In the genomic region with DNA sequence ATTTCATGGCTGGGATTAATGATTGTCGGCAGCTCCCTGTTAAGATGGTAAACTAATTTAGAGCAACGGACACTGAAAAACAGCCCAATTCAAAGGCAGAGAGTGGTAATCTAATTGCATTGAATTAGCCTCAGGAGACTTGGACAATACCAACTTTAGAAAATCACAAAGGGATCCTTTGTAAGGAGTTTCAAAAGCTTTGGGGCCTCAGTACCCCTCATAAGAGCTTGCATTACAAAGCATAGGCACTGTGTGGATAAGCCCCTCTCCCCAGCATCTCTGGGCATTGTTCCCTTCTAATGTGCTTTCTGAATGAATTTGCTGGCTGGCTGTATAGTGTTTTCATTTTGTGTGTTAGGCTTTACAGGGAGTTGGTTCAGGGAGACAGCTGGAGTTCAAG, we compare ENCODE assay signal across 1 cellular context.
TF ChIP-seq lines count a peak whose summit lies in the region.

No MANE protein-coding gene starts in this region.

TF ChIP-seq in HepG2, 621 proteins besides CTCF, POLR2A, EP300 and RAD21 (continued from another document):
- TF ChIP-seq SIN3B (IDR thresholded peaks at IDR 0.05; ENCODE audit: low read length): no peak
- TF ChIP-seq, protein P1, sequence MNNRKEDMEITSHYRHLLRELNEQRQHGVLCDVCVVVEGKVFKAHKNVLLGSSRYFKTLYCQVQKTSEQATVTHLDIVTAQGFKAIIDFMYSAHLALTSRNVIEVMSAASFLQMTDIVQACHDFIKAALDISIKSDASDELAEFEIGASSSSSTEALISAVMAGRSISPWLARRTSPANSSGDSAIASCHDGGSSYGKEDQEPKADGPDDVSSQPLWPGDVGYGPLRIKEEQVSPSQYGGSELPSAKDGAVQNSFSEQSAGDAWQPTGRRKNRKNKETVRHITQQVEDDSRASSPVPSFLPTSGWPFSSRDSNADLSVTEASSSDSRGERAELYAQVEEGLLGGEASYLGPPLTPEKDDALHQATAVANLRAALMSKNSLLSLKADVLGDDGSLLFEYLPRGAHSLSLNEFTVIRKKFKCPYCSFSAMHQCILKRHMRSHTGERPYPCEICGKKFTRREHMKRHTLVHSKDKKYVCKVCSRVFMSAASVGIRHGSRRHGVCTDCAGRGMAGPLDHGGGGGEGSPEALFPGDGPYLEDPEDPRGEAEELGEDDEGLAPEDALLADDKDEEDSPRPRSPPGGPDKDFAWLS (CRISPR knock-in tag; IDR thresholded peaks at IDR 0.05; ENCODE audit: borderline replicate concordance): no peak
- TF ChIP-seq CREB1 (IDR thresholded peaks at IDR 0.05): no peak
- TF ChIP-seq CREB1 (CRISPR knock-in tag; IDR thresholded peaks at IDR 0.05): no peak
- no peak for TF ChIP-seq KAT2B (IDR thresholded peaks at IDR 0.05; ENCODE audit: borderline replicate concordance, low read depth, low read length)
- TF ChIP-seq, protein P2, sequence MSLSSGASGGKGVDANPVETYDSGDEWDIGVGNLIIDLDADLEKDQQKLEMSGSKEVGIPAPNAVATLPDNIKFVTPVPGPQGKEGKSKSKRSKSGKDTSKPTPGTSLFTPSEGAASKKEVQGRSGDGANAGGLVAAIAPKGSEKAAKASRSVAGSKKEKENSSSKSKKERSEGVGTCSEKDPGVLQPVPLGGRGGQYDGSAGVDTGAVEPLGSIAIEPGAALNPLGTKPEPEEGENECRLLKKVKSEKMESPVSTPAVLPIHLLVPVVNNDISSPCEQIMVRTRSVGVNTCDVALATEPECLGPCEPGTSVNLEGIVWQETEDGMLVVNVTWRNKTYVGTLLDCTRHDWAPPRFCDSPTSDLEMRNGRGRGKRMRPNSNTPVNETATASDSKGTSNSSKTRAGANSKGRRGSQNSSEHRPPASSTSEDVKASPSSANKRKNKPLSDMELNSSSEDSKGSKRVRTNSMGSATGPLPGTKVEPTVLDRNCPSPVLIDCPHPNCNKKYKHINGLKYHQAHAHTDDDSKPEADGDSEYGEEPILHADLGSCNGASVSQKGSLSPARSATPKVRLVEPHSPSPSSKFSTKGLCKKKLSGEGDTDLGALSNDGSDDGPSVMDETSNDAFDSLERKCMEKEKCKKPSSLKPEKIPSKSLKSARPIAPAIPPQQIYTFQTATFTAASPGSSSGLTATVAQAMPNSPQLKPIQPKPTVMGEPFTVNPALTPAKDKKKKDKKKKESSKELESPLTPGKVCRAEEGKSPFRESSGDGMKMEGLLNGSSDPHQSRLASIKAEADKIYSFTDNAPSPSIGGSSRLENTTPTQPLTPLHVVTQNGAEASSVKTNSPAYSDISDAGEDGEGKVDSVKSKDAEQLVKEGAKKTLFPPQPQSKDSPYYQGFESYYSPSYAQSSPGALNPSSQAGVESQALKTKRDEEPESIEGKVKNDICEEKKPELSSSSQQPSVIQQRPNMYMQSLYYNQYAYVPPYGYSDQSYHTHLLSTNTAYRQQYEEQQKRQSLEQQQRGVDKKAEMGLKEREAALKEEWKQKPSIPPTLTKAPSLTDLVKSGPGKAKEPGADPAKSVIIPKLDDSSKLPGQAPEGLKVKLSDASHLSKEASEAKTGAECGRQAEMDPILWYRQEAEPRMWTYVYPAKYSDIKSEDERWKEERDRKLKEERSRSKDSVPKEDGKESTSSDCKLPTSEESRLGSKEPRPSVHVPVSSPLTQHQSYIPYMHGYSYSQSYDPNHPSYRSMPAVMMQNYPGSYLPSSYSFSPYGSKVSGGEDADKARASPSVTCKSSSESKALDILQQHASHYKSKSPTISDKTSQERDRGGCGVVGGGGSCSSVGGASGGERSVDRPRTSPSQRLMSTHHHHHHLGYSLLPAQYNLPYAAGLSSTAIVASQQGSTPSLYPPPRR (CRISPR knock-in tag; IDR thresholded peaks at IDR 0.05; ENCODE audit: borderline replicate concordance): no peak
- TF ChIP-seq AGO1 (IDR thresholded peaks at IDR 0.05; ENCODE audit: low read depth, low read length, poor library complexity, severe bottlenecking): no peak
- no peak for TF ChIP-seq SETDB1 (CRISPR knock-in tag; IDR thresholded peaks at IDR 0.05; ENCODE audit: borderline replicate concordance)
- TF ChIP-seq HES4 (CRISPR knock-in tag; IDR thresholded peaks at IDR 0.05; ENCODE audit: borderline replicate concordance): no peak
- no peak for TF ChIP-seq KDM5B (CRISPR knock-in tag; IDR thresholded peaks at IDR 0.05; ENCODE audit: borderline replicate concordance)
- TF ChIP-seq ZNF781 (CRISPR knock-in tag; IDR thresholded peaks at IDR 0.05; ENCODE audit: borderline replicate concordance, not compliant biosample characterization): no peak
- TF ChIP-seq, protein P3, sequence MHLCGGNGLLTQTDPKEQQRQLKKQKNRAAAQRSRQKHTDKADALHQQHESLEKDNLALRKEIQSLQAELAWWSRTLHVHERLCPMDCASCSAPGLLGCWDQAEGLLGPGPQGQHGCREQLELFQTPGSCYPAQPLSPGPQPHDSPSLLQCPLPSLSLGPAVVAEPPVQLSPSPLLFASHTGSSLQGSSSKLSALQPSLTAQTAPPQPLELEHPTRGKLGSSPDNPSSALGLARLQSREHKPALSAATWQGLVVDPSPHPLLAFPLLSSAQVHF (CRISPR knock-in tag; IDR thresholded peaks at IDR 0.05): no peak
- no peak for TF ChIP-seq ZMYM3 (CRISPR knock-in tag; IDR thresholded peaks at IDR 0.05)
- TF ChIP-seq HCFC1 (IDR thresholded peaks at IDR 0.05; ENCODE audit: low read depth, low read length): no peak
- no peak for TF ChIP-seq MZF1 (CRISPR knock-in tag; IDR thresholded peaks at IDR 0.05; ENCODE audit: borderline replicate concordance)
- TF ChIP-seq THAP11 (CRISPR knock-in tag; IDR thresholded peaks at IDR 0.05): no peak
- no peak for TF ChIP-seq SRSF1 (optimal IDR thresholded peaks at IDR 0.05; ENCODE audit: low read depth, low read length)
- TF ChIP-seq, protein P4, sequence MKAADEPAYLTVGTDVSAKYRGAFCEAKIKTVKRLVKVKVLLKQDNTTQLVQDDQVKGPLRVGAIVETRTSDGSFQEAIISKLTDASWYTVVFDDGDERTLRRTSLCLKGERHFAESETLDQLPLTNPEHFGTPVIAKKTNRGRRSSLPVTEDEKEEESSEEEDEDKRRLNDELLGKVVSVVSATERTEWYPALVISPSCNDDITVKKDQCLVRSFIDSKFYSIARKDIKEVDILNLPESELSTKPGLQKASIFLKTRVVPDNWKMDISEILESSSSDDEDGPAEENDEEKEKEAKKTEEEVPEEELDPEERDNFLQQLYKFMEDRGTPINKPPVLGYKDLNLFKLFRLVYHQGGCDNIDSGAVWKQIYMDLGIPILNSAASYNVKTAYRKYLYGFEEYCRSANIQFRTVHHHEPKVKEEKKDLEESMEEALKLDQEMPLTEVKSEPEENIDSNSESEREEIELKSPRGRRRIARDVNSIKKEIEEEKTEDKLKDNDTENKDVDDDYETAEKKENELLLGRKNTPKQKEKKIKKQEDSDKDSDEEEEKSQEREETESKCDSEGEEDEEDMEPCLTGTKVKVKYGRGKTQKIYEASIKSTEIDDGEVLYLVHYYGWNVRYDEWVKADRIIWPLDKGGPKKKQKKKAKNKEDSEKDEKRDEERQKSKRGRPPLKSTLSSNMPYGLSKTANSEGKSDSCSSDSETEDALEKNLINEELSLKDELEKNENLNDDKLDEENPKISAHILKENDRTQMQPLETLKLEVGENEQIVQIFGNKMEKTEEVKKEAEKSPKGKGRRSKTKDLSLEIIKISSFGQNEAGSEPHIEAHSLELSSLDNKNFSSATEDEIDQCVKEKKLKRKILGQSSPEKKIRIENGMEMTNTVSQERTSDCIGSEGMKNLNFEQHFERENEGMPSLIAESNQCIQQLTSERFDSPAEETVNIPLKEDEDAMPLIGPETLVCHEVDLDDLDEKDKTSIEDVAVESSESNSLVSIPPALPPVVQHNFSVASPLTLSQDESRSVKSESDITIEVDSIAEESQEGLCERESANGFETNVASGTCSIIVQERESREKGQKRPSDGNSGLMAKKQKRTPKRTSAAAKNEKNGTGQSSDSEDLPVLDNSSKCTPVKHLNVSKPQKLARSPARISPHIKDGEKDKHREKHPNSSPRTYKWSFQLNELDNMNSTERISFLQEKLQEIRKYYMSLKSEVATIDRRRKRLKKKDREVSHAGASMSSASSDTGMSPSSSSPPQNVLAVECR (CRISPR knock-in tag; IDR thresholded peaks at IDR 0.05; ENCODE audit: borderline replicate concordance): no peak
